ENCODE assay signal across 10 cellular contexts in genomic region chr7:73307436-73307835, GRCh38. TPM values are rescaled to one million over a fixed set of nuclear protein-coding genes. Genes with fewer than 3 reads are reported as not detected.
DNase-seq lines count a peak whose midpoint lies in the region; ATAC-seq and TF ChIP-seq lines count a peak whose summit lies in the region.
"Had no signal": no experiment of that assay in that cellular context is flagged by ENCODE, and none has a peak within 500 bp of the region (broad histone marks: within the 10 kb centered on the region; RNA-seq: fewer than 3 reads in every experiment).

No MANE protein-coding gene starts in this region.

- H3K4me1 Mint-ChIP-seq in MCF 10A (ENCODE audit: insufficient read depth, unreplicated experiment): peaks cover 20% of the 10 kb centered on the region
- peaks cover 27% of the 10 kb centered on the region for H3K4me1 Mint-ChIP-seq in activated T-helper 1 cell treated with anti-CD3 and anti-CD28 coated beads, Interleukin-12 subunit alpha, Interleukin-12 subunit beta, Interleukin-2, Interleukin-4 antibody, amounts not matched to agents 30 ng/mL and 10 ng/mL and 1 ng/mL, durations not matched to agents 14 hours and 24 hours and 36 hours (ENCODE audit: low read depth)

- no TSS peak for BruUV-seq in MCF 10A (replicated peaks; lab: Mats Ljungman, UMichigan)

- TF ChIP-seq CTCF in MCF 10A (IDR thresholded peaks at IDR 0.05; ENCODE audit: unreplicated experiment) (no peak), breast epithelium (IDR thresholded peaks at IDR 0.05) (no peak), lower lobe of right lung (IDR thresholded peaks at IDR 0.05) (no peak)

- CTCF ChIA-PET in MCF 10A (lab: Yijun Ruan, JAX): no interaction called here

- no peaks in the 10 kb centered on the region for H3K27me3 Mint-ChIP-seq in MCF 10A (ENCODE audit: insufficient read depth, unreplicated experiment)
- H3K27me3 Mint-ChIP-seq in activated T-helper 1 cell treated with anti-CD3 and anti-CD28 coated beads, Interleukin-12 subunit alpha, Interleukin-12 subunit beta, Interleukin-2, Interleukin-4 antibody, amounts not matched to agents 30 ng/mL and 10 ng/mL and 1 ng/mL, durations not matched to agents 14 hours and 24 hours and 36 hours (ENCODE audit: insufficient read depth): no peaks in the 10 kb centered on the region

- 95% methylated on average over 13 of the region's 13 CpGs for WGBS in right cardiac atrium

- DNase-seq in MCF 10A (ENCODE audit: unreplicated experiment) (no peak), breast epithelium (ENCODE audit: low spot score in 2 of 2) (no peak), lower lobe of right lung (no peak), ureter (ENCODE audit: low spot score) (peak; percentile 37), right cardiac atrium (no peak)
- DNase-seq in activated T-helper 1 cell treated with anti-CD3 and anti-CD28 coated beads, Interleukin-12 subunit alpha, Interleukin-12 subunit beta, Interleukin-2, Interleukin-4 antibody, amounts not matched to agents 30 ng/mL and 10 ng/mL and 1 ng/mL, durations not matched to agents 14 hours and 24 hours and 36 hours (ENCODE audit: low spot score): no peak

- H3K36me3 Mint-ChIP-seq in MCF 10A (ENCODE audit: insufficient read depth, unreplicated experiment): peaks cover 39% of the 10 kb centered on the region
- peaks cover 30% of the 10 kb centered on the region for H3K36me3 Mint-ChIP-seq in activated T-helper 1 cell treated with anti-CD3 and anti-CD28 coated beads, Interleukin-12 subunit alpha, Interleukin-12 subunit beta, Interleukin-2, Interleukin-4 antibody, amounts not matched to agents 30 ng/mL and 10 ng/mL and 1 ng/mL, durations not matched to agents 14 hours and 24 hours and 36 hours (ENCODE audit: low read depth)

- intact Hi-C loops in MCF 10A (cut with micrococcal nuclease): no loop called here
- intact Hi-C loops in breast epithelium (cut with DNase I; ENCODE audit: low total_unique reads): no loop called here
- intact Hi-C loops in activated T-helper 1 cell treated with anti-CD3 and anti-CD28 coated beads, Interleukin-12 subunit alpha, Interleukin-12 subunit beta, Interleukin-2, Interleukin-4 antibody, amounts not matched to agents 30 ng/mL and 10 ng/mL and 1 ng/mL, durations not matched to agents 14 hours and 24 hours and 36 hours (cut with micrococcal nuclease): no loop called here
- intact Hi-C loops in lower lobe of right lung (cut with DNase I): no loop called here
- intact Hi-C loops in right cardiac atrium (cut with DNase I): no loop called here

- H3K27me3 ChIP-seq in breast epithelium: no peaks in the 10 kb centered on the region
- H3K27me3 ChIP-seq in lower lobe of right lung (ENCODE audit: low read depth): no peaks in the 10 kb centered on the region
- no peaks in the 10 kb centered on the region for H3K27me3 ChIP-seq in right cardiac atrium (ENCODE audit: control insufficient read depth, insufficient read depth)
- H3K27me3 ChIP-seq: right lobe of liver had no signal

- H3K4me3 ChIP-seq in breast epithelium (peak overlapping the region in 1 of 3 donors; percentile 91), lower lobe of right lung (peak overlapping the region; percentile 82), right cardiac atrium (ENCODE audit: low read length) (no peak overlapping the region)

- ATAC-seq in lower lobe of right lung: no peak
- ATAC-seq in GM18519 (IDR thresholded peaks at IDR 0.05; ENCODE audit: low FRiP score, unreplicated experiment): no peak
- ATAC-seq in HG02970 (IDR thresholded peaks at IDR 0.05; ENCODE audit: low FRiP score, unreplicated experiment): no peak
- ATAC-seq in right cardiac atrium: no peak

- H3K36me3 ChIP-seq in breast epithelium (no peaks in the 10 kb centered on the region), lower lobe of right lung (peaks cover 37% of the 10 kb centered on the region)

- H3K9me3 ChIP-seq in breast epithelium: no peaks in the 10 kb centered on the region
- H3K9me3 ChIP-seq in lower lobe of right lung: no peaks in the 10 kb centered on the region
- H3K9me3 ChIP-seq in right cardiac atrium (ENCODE audit: control insufficient read depth, low read length): no peaks in the 10 kb centered on the region
- H3K9me3 ChIP-seq: right lobe of liver had no signal

- TF ChIP-seq POLR2A in breast epithelium (IDR thresholded peaks at IDR 0.05): no peak

- peak overlapping the region; percentile 95 for H3K4me3 Mint-ChIP-seq in MCF 10A (ENCODE audit: unreplicated experiment)
- H3K4me3 Mint-ChIP-seq in activated T-helper 1 cell treated with anti-CD3 and anti-CD28 coated beads, Interleukin-12 subunit alpha, Interleukin-12 subunit beta, Interleukin-2, Interleukin-4 antibody, amounts not matched to agents 30 ng/mL and 10 ng/mL and 1 ng/mL, durations not matched to agents 14 hours and 24 hours and 36 hours: peak overlapping the region; percentile 100

- H3K27ac ChIP-seq in breast epithelium: no peak overlapping the region
- no peak overlapping the region for H3K27ac ChIP-seq in lower lobe of right lung
- no peak overlapping the region for H3K27ac ChIP-seq in right cardiac atrium (ENCODE audit: low read length)
- H3K27ac ChIP-seq: right lobe of liver had no signal

- H3K4me1 ChIP-seq in breast epithelium (peaks cover 0 to 3% of the 10 kb centered on the region in 2 donors), lower lobe of right lung (peaks cover 14% of the 10 kb centered on the region), right cardiac atrium (ENCODE audit: control insufficient read depth, insufficient read depth, low read length) (peaks cover 3% of the 10 kb centered on the region)

- peak overlapping the region; percentile 24 for H3K27ac Mint-ChIP-seq in MCF 10A (ENCODE audit: low read depth, unreplicated experiment)
- H3K27ac Mint-ChIP-seq in activated T-helper 1 cell treated with anti-CD3 and anti-CD28 coated beads, Interleukin-12 subunit alpha, Interleukin-12 subunit beta, Interleukin-2, Interleukin-4 antibody, amounts not matched to agents 30 ng/mL and 10 ng/mL and 1 ng/mL, durations not matched to agents 14 hours and 24 hours and 36 hours: peak overlapping the region; percentile 49

- POLR2A ChIA-PET in MCF 10A (lab: Yijun Ruan, JAX): no interaction called here

- H3K9me3 Mint-ChIP-seq in MCF 10A (ENCODE audit: unreplicated experiment): no peaks in the 10 kb centered on the region
- no peaks in the 10 kb centered on the region for H3K9me3 Mint-ChIP-seq in activated T-helper 1 cell treated with anti-CD3 and anti-CD28 coated beads, Interleukin-12 subunit alpha, Interleukin-12 subunit beta, Interleukin-2, Interleukin-4 antibody, amounts not matched to agents 30 ng/mL and 10 ng/mL and 1 ng/mL, durations not matched to agents 14 hours and 24 hours and 36 hours

RNA-seq across cellular contexts. Expression of gene NSUN5, which starts 1.2 kb away (rescaled TPM):
- total RNA-seq in MCF 10A (2022) (42.2 and 52.9 TPM in 2 replicates), breast epithelium (10 to 100 TPM; 23.3 to 28.1 (median 24.2) TPM), lower lobe of right lung (27.1 TPM), ureter (23.8 TPM), right cardiac atrium (10 to 100 TPM; 14.0 to 18.7 (median 15.9) TPM)
- 70.3 and 74.8 TPM in 2 replicates for total RNA-seq in activated T-helper 1 cell treated with anti-CD3 and anti-CD28 coated beads, Interleukin-12 subunit alpha, Interleukin-12 subunit beta, Interleukin-2, Interleukin-4 antibody, amounts not matched to agents 30 ng/mL and 10 ng/mL and 1 ng/mL, durations not matched to agents 14 hours and 24 hours and 36 hours
- 14.6 TPM for polyA plus RNA-seq in right cardiac atrium

RNA-seq across cellular contexts. Expression of gene TRIM50, which starts 20.4 kb away (rescaled TPM):
- total RNA-seq in MCF 10A (2022) (not detected in 2 replicates), breast epithelium (1 to 10 TPM in 1 of 3 donors, not detected in 2; 1.4 TPM), lower lobe of right lung (not detected), ureter (not detected), right cardiac atrium (under 1 TPM in 2 of 4 donors, not detected in 2; 0.12 to 0.17 TPM)
- total RNA-seq in activated T-helper 1 cell treated with anti-CD3 and anti-CD28 coated beads, Interleukin-12 subunit alpha, Interleukin-12 subunit beta, Interleukin-2, Interleukin-4 antibody, amounts not matched to agents 30 ng/mL and 10 ng/mL and 1 ng/mL, durations not matched to agents 14 hours and 24 hours and 36 hours: not detected in 2 replicates
- polyA plus RNA-seq in right cardiac atrium: 0.07 TPM
- total RNA-seq: temporal lobe had no signal

RNA-seq across cellular contexts. Expression of gene FKBP6, which starts 20.5 kb away (rescaled TPM):
- not detected in 2 replicates for total RNA-seq in MCF 10A (2022)
- total RNA-seq in breast epithelium: not detected
- not detected in 2 replicates for total RNA-seq in activated T-helper 1 cell treated with anti-CD3 and anti-CD28 coated beads, Interleukin-12 subunit alpha, Interleukin-12 subunit beta, Interleukin-2, Interleukin-4 antibody, amounts not matched to agents 30 ng/mL and 10 ng/mL and 1 ng/mL, durations not matched to agents 14 hours and 24 hours and 36 hours
- total RNA-seq in lower lobe of right lung: 0.47 TPM
- total RNA-seq in ureter: not detected
- total RNA-seq in right cardiac atrium: not detected
- polyA plus RNA-seq in right cardiac atrium: not detected
- total RNA-seq: right lobe of liver had no signal
